In the genomic region with DNA sequence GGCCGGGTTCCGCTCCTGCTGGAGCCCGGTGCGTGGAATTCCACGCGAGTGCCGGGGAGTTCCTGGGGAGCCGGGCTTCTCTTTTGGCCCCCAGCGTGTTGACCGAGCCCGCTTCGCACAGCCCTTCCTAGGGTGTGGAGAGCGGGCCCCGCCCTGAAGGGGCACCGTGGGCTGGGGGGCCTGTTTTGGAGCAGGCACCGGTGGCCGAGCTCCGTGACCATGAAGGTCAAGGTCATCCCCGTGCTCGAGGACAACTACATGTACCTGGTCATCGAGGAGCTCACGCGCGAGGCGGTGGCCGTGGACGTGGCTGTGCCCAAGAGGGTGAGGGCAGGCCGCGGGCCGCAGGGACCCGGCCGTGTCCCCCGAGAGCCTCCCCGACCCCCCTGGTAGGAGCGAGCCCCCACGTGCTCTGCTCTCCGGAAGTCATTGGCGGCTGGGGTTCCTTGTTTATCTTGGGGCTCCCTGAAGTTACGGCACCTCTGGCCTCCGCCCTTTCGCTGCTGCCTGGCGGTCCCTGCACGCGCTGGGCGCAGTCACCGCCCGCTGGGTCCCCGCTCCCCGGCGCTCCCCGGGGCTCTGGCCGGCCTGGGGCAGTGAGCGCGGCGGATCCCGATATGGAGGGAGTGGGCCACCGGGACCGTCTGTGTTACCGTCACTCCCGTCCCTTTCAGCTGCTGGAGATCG, we compare ENCODE assay signal across 8 cellular contexts. TPM values are rescaled to one million over a fixed set of nuclear protein-coding genes. Genes with fewer than 3 reads are reported as not detected.
DNase-seq lines count a peak whose midpoint lies in the region; ATAC-seq, FAIRE-seq and TF ChIP-seq lines count a peak whose summit lies in the region.

No MANE protein-coding gene starts in this region.

- ATAC-seq in pancreas (peak in 2 of 4 donors; percentile 3 to 8), HG02759 (IDR thresholded peaks at IDR 0.05; ENCODE audit: unreplicated experiment) (no peak)

- CTCF ChIA-PET in activated naive CD4-positive, alpha-beta T cell treated with anti-CD3 and anti-CD28 coated beads for 36 hours (lab: Charles Lee): interaction anchor here (1.2 to 1.5 kb wide), 2 partner anchors 8 to 14 kb away, joined by 3 read pairs; no protein-coding TSS in a partner anchor

- peak overlapping the region; percentile 57 for H3K4me3 Mint-ChIP-seq in activated naive CD4-positive, alpha-beta T cell treated with anti-CD3 and anti-CD28 coated beads for 36 hours

- H3K27ac Mint-ChIP-seq in activated naive CD4-positive, alpha-beta T cell treated with anti-CD3 and anti-CD28 coated beads for 36 hours: no peak overlapping the region

- DNase-seq in activated naive CD4-positive, alpha-beta T cell treated with anti-CD3 and anti-CD28 coated beads for 36 hours: peak; percentile 37
- no peak for DNase-seq in activated naive CD4-positive, alpha-beta T cell treated with anti-CD3 and anti-CD28 coated beads, Interleukin-2, amount 50 U/mL, for 16 hours
- DNase-seq in SJSA1 (ENCODE audit: low read depth in 1 of 2, low spot score in 2 of 2) (peak in 1 of 2 experiments; percentile 37), epithelial cell of proximal tubule (ENCODE audit: low read depth) (no peak), pancreas (peak in 4 of 6 donors; percentile 5 to 84 (median 56)), amniotic stem cell (lab: John Stamatoyannopoulos, UW) (no peak)
- DNase-seq in stimulated activated naive CD4-positive, alpha-beta T cell treated with Interleukin-2 at 50 U/mL for 16 hours (lab: John Stamatoyannopoulos, UW): no peak

- H3K27me3 ChIP-seq in SJSA1 (replicated peaks) (peaks cover 24% of the 10 kb centered on the region), pancreas (no peaks in the 10 kb centered on the region)

- H3K9me3 Mint-ChIP-seq in activated naive CD4-positive, alpha-beta T cell treated with anti-CD3 and anti-CD28 coated beads for 36 hours: no peaks in the 10 kb centered on the region

- peaks cover 19% of the 10 kb centered on the region for H3K4me1 ChIP-seq in SJSA1 (replicated peaks)
- H3K4me1 ChIP-seq in pancreas: peaks cover 9 to 16% (median 14%) of the 10 kb centered on the region in 3 donors

- H3K4me3 ChIP-seq in SJSA1 (peak overlapping the region; percentile 30), epithelial cell of proximal tubule (ENCODE audit: low read depth, low read length) (peak overlapping the region; percentile 81), pancreas (peak overlapping the region; percentile 14 to 49 (median 22))

- H3K9me3 ChIP-seq in SJSA1 (replicated peaks) (no peaks in the 10 kb centered on the region), pancreas (no peaks in the 10 kb centered on the region)

- intact Hi-C loops in activated naive CD4-positive, alpha-beta T cell treated with anti-CD3 and anti-CD28 coated beads for 36 hours (cut with micrococcal nuclease): no loop called here
- intact Hi-C loops in pancreas (cut with DNase I): no loop called here

- TF ChIP-seq CTCF in epithelial cell of proximal tubule (conservative IDR thresholded peaks at IDR 0.05; ENCODE audit: low read depth, low read length) (no peak), pancreas (IDR thresholded peaks at IDR 0.05) (no peak)

- H3K27me3 Mint-ChIP-seq in activated naive CD4-positive, alpha-beta T cell treated with anti-CD3 and anti-CD28 coated beads for 36 hours (ENCODE audit: low read depth): no peaks in the 10 kb centered on the region

- H3K27ac ChIP-seq in SJSA1 (no peak overlapping the region), pancreas (no peak overlapping the region)

- no peaks in the 10 kb centered on the region for H3K36me3 Mint-ChIP-seq in activated naive CD4-positive, alpha-beta T cell treated with anti-CD3 and anti-CD28 coated beads for 36 hours (ENCODE audit: low read depth)

- H3K4me1 Mint-ChIP-seq in activated naive CD4-positive, alpha-beta T cell treated with anti-CD3 and anti-CD28 coated beads for 36 hours (ENCODE audit: low read depth): peaks cover 4% of the 10 kb centered on the region

- H3K36me3 ChIP-seq in SJSA1 (peaks cover 4% of the 10 kb centered on the region; the same call in 1 of the 2 replicates), pancreas (peaks cover 0 to 6% (median 0%) of the 10 kb centered on the region in 3 donors)

- FAIRE-seq in pancreas (lab: Jason Lieb, UNC): no peak

- 0 to 1% methylated on average over 48 to 61 of the region's 61 CpGs for WGBS in pancreas, 2 donors

RNA-seq across cellular contexts. Expression of a gene that starts 0.5 kb away (rescaled TPM):
- 1 to 10 TPM; 6.5 to 7.7 TPM for total RNA-seq in activated naive CD4-positive, alpha-beta T cell treated with anti-CD3 and anti-CD28 coated beads for 36 hours
- total RNA-seq in SJSA1 (2014; rRNA removed; shearing (Covaris generic)): 7.8 and 16.6 TPM in 2 replicates
- total RNA-seq in epithelial cell of proximal tubule: 15.5 and 16.3 TPM in 2 replicates
- 1 to 10 TPM in 4 of 6 donors, under 1 TPM in 2; 0.47 to 4.6 (median 1.1) TPM for total RNA-seq in pancreas
- polyA plus RNA-seq in pancreas: 10 to 100 TPM in 1 of 2 donors, 1 to 10 TPM in 1; 6.4 to 17.5 TPM

RNA-seq across cellular contexts. Expression of a gene that starts 1.2 kb away (rescaled TPM):
- total RNA-seq in activated naive CD4-positive, alpha-beta T cell treated with anti-CD3 and anti-CD28 coated beads for 36 hours: 1 to 10 TPM; 1.2 to 1.3 TPM
- total RNA-seq in SJSA1 (2014; rRNA removed; shearing (Covaris generic)): 0.26 TPM in 1 of 2 replicates, not detected in the other
- 1.9 and 4.9 TPM in 2 replicates for total RNA-seq in epithelial cell of proximal tubule
- under 1 TPM; 0.16 to 0.95 (median 0.25) TPM for total RNA-seq in pancreas
- 1 to 10 TPM; 2.1 to 7.7 TPM for polyA plus RNA-seq in pancreas

RNA-seq across cellular contexts. Expression of a gene that starts 6.5 kb away (rescaled TPM):
- total RNA-seq in activated naive CD4-positive, alpha-beta T cell treated with anti-CD3 and anti-CD28 coated beads for 36 hours: 10 to 100 TPM; 21.5 to 24.3 TPM
- 43.7 and 95.5 TPM in 2 replicates for total RNA-seq in SJSA1 (2014; rRNA removed; shearing (Covaris generic))
- 86.5 and 111 TPM in 2 replicates for total RNA-seq in epithelial cell of proximal tubule
- 10 to 100 TPM; 12.2 to 25.5 (median 20.1) TPM for total RNA-seq in pancreas
- polyA plus RNA-seq in pancreas: 10 to 100 TPM; 35.2 to 41.7 TPM

RNA-seq across cellular contexts. Expression of a gene that starts 12.5 kb away (rescaled TPM):
- total RNA-seq in activated naive CD4-positive, alpha-beta T cell treated with anti-CD3 and anti-CD28 coated beads for 36 hours: 10 to 100 TPM in 1 of 2 experiments, 1 to 10 TPM in 1; 8.2 to 11.0 TPM
- 75.5 and 99.3 TPM in 2 replicates for total RNA-seq in SJSA1 (2014; rRNA removed; shearing (Covaris generic))
- total RNA-seq in epithelial cell of proximal tubule (154 and 183 TPM in 2 replicates), pancreas (10 to 100 TPM; 27.6 to 44.9 (median 37.7) TPM)
- polyA plus RNA-seq in pancreas: 10 to 100 TPM; 74.2 to 82.0 TPM

RNA-seq across cellular contexts. Expression of a gene that starts 13.4 kb away (rescaled TPM):
- 10 to 100 TPM; 32.7 to 34.3 TPM for total RNA-seq in activated naive CD4-positive, alpha-beta T cell treated with anti-CD3 and anti-CD28 coated beads for 36 hours
- total RNA-seq in SJSA1 (2014; rRNA removed; shearing (Covaris generic)): 24.2 and 27.4 TPM in 2 replicates
- total RNA-seq in epithelial cell of proximal tubule (19.3 and 31.4 TPM in 2 replicates), pancreas (10 to 100 TPM; 11.1 to 25.4 (median 14.1) TPM)
- polyA plus RNA-seq in pancreas: 10 to 100 TPM; 40.2 to 72.9 TPM

Comparison
In these comparisons a context has a peak if more than half of its experiments do, and no peak if none do; other contexts are left out.
1. DNase-seq: peak in activated naive CD4-positive, alpha-beta T cell treated with anti-CD3 and anti-CD28 coated beads for 36 hours (single experiment) and pancreas (4 of 6); none in activated naive CD4-positive, alpha-beta T cell treated with anti-CD3 and anti-CD28 coated beads, Interleukin-2, amount 50 U/mL, for 16 hours (single experiment), epithelial cell of proximal tubule (single experiment), stimulated activated naive CD4-positive, alpha-beta T cell treated with Interleukin-2 at 50 U/mL for 16 hours (single experiment) and amniotic stem cell (single experiment).
2. H3K4me3 ChIP-seq: peak in every context shown above with its lines; median percentile 81 in epithelial cell of proximal tubule; 30 in SJSA1; 22 in pancreas.